11 cellular contexts compared by ENCODE assay signal in genomic region chr2:96374211-96374951, GRCh38. TPM values are rescaled to one million over a fixed set of nuclear protein-coding genes. Genes with fewer than 3 reads are reported as not detected.
DNase-seq lines count a peak whose midpoint lies in the region; ATAC-seq and TF ChIP-seq lines count a peak whose summit lies in the region.
"Had no signal": no experiment of that assay in that cellular context is flagged by ENCODE, and none has a peak within 500 bp of the region (broad histone marks: within the 10 kb centered on the region; RNA-seq: fewer than 3 reads in every experiment).

No MANE protein-coding gene starts in this region.

- H3K27ac Mint-ChIP-seq in activated naive CD4-positive, alpha-beta T cell treated with anti-CD3 and anti-CD28 coated beads, Interleukin-2, amount 10 ng/mL, durations not matched to agents 7 days and 5 days, result no peak overlapping the region

- H3K9me3 ChIP-seq in transverse colon, result peaks cover 4 to 5% of the 10 kb centered on the region in 2 donors

- TF ChIP-seq CTCF in foreskin fibroblast (IDR thresholded peaks at IDR 0.05; ENCODE audit: low read depth, low read length), result no peak
- no peak for TF ChIP-seq CTCF in transverse colon (IDR thresholded peaks at IDR 0.05)

- peaks cover 0 to 6% (median 0%) of the 10 kb centered on the region in 4 donors for H3K4me1 ChIP-seq in transverse colon

- peak; percentile 52 for ATAC-seq in Right ventricle myocardium inferior
- ATAC-seq in HG03439 (IDR thresholded peaks at IDR 0.05; ENCODE audit: unreplicated experiment), result no peak
- ATAC-seq: activated CD4-positive, CD25-positive, alpha-beta regulatory T cell treated with anti-CD3 and anti-CD28 coated beads, Interleukin-2, amount 50 U/mL, for 24 hours had no signal

- WGBS in transverse colon (ENCODE audit: low coverage in 1 of 2), 2 donors, result 0 to 25% methylated on average over 1 to 2 of the region's 2 CpGs

- no peak overlapping the region for H3K27ac ChIP-seq in transverse colon

- no peaks in the 10 kb centered on the region for H3K36me3 ChIP-seq in transverse colon

- no peaks in the 10 kb centered on the region for H3K27me3 ChIP-seq in transverse colon

- no peaks in the 10 kb centered on the region for H3K4me1 Mint-ChIP-seq in activated naive CD4-positive, alpha-beta T cell treated with anti-CD3 and anti-CD28 coated beads, Interleukin-2, amount 10 ng/mL, durations not matched to agents 7 days and 5 days

- no peak overlapping the region for H3K4me3 Mint-ChIP-seq in activated naive CD4-positive, alpha-beta T cell treated with anti-CD3 and anti-CD28 coated beads, Interleukin-2, amount 10 ng/mL, durations not matched to agents 7 days and 5 days
- H3K4me3 Mint-ChIP-seq: brain had no signal

- peaks cover 52% of the 10 kb centered on the region for H3K36me3 Mint-ChIP-seq in activated naive CD4-positive, alpha-beta T cell treated with anti-CD3 and anti-CD28 coated beads, Interleukin-2, amount 10 ng/mL, durations not matched to agents 7 days and 5 days

- H3K4me3 ChIP-seq in foreskin fibroblast (ENCODE audit: low read depth in 1 of 2, low read length in 2 of 2) (no peak overlapping the region), transverse colon (no peak overlapping the region)

- intact Hi-C loops in Right ventricle myocardium inferior (cut with DNase I), result no loop called here
- intact Hi-C loops in cardiac septum (cut with DNase I), result no loop called here
- intact Hi-C loops in transverse colon (cut with DNase I; ENCODE audit: low total_unique reads), result no loop called here

- peaks cover under 1% of the 10 kb centered on the region for H3K27me3 Mint-ChIP-seq in activated naive CD4-positive, alpha-beta T cell treated with anti-CD3 and anti-CD28 coated beads, Interleukin-2, amount 10 ng/mL, durations not matched to agents 7 days and 5 days

- TF ChIP-seq EP300 in transverse colon (IDR thresholded peaks at IDR 0.05; ENCODE audit: low read depth), result no peak

- TF ChIP-seq POLR2A in transverse colon (IDR thresholded peaks at IDR 0.05), result no peak

- H3K9me3 Mint-ChIP-seq in activated naive CD4-positive, alpha-beta T cell treated with anti-CD3 and anti-CD28 coated beads, Interleukin-2, amount 10 ng/mL, durations not matched to agents 7 days and 5 days, result peaks cover 19% of the 10 kb centered on the region

- CTCF ChIA-PET in activated naive CD4-positive, alpha-beta T cell treated with anti-CD3 and anti-CD28 coated beads, Interleukin-2, amount 10 ng/mL, durations not matched to agents 7 days and 5 days (lab: Charles Lee), result no interaction called here

- in situ Hi-C loops in transverse colon (cut with MboI; ENCODE audit: low pct_ligation_motif_present in 1 of 4, low pct_unique_long_range_greater_than_20kb in 1 of 4, low sequenced_read_pairs in 3 of 4), result no loop called here

- DNase-seq in Right ventricle myocardium inferior (ENCODE audit: missing footprints), result no peak
- DNase-seq in cardiac septum (ENCODE audit: low spot score), result no peak
- DNase-seq in RPMI7951 (ENCODE audit: low read depth), result peak; percentile 25
- peak; percentile 44 to 70 for DNase-seq in foreskin fibroblast
- DNase-seq in transverse colon, result peak; percentile 36
- DNase-seq in activated naive CD4-positive, alpha-beta T cell treated with Interleukin-2 at 50 U/mL for 16 hours, result no peak
- DNase-seq in activated naive CD4-positive, alpha-beta T cell treated with anti-CD3 and anti-CD28 coated beads, Interleukin-2, amount 10 ng/mL, durations not matched to agents 7 days and 5 days, result no peak
- DNase-seq: NCI-H187 had no signal

RNA-seq across cellular contexts. Expression of gene NCAPH, which starts 38.8 kb away (rescaled TPM):
- total RNA-seq in Right ventricle myocardium inferior (1.1 TPM), cardiac septum (0.32 TPM), transverse colon (10 to 100 TPM in 1 of 4 donors, 1 to 10 TPM in 2, under 1 TPM in 1; 0.79 to 38.6 (median 1.8) TPM)
- 58.5 and 69.2 TPM in 2 replicates for total RNA-seq in RPMI7951 (2014; rRNA removed; shearing (Covaris generic))

RNA-seq across cellular contexts. Expression of gene ITPRIPL1, which starts 49.3 kb away (rescaled TPM):
- total RNA-seq in Right ventricle myocardium inferior (1.4 TPM), cardiac septum (0.83 TPM), transverse colon (1 to 10 TPM in 1 of 4 donors, under 1 TPM in 2, not detected in 1; 0.41 to 2.6 (median 0.95) TPM)
- total RNA-seq in RPMI7951 (2014; rRNA removed; shearing (Covaris generic)), result 14.5 and 15.9 TPM in 2 replicates

Comparison
In these comparisons a context has a peak if more than half of its experiments do, and no peak if none do; other contexts are left out.
1. DNase-seq: peak in RPMI7951 (single experiment), foreskin fibroblast (2 of 2) and transverse colon (single experiment); none in Right ventricle myocardium inferior (single experiment), cardiac septum (single experiment), activated naive CD4-positive, alpha-beta T cell treated with Interleukin-2 at 50 U/mL for 16 hours (single experiment) and activated naive CD4-positive, alpha-beta T cell treated with anti-CD3 and anti-CD28 coated beads, Interleukin-2, amount 10 ng/mL, durations not matched to agents 7 days and 5 days (single experiment).